Comparison of ENCODE assay signal across 21 cellular contexts in the genomic region with DNA sequence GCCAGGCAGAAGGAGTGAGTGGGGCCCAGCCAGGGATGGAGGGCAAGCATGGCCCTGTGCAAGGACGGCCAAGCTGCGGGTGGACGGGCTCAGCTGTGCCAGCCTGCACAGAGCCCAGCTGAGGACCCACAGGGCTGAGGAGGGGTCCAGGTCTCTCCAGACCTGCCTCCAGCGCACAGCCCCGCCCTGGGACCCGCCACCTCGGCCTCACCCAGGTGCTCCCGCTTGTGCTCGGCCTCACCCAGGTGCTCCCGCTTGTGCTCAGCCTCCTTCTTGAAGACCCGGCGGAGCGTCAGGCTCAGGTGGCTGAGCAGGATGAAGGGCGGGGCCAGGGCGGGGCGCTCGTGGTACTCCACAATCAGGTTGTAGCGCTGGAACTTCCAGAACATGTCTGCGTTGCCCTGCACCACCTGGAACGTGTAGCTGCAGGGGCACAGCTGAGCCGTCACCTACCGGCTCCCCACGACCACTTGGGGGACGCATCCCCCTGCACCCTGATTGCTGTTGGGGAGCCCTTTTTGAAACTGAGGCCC. TPM values are rescaled to one million over a fixed set of nuclear protein-coding genes. Genes with fewer than 3 reads are reported as not detected.
DNase-seq lines count a peak whose midpoint lies in the region; ATAC-seq and TF ChIP-seq lines count a peak whose summit lies in the region.
"Had no signal": no experiment of that assay in that cellular context is flagged by ENCODE, and none has a peak within 500 bp of the region (broad histone marks: within the 10 kb centered on the region; RNA-seq: fewer than 3 reads in every experiment).

No MANE protein-coding gene starts in this region.

- no peak overlapping the region for H3K4ac ChIP-seq in mesenchymal stem cell (ENCODE audit: low read depth in 1 of 2, low read length in 2 of 2)

- peaks cover 36 to 40% of the 10 kb centered on the region in 2 experiments for H3K27me3 ChIP-seq in mesenchymal stem cell (ENCODE audit: control insufficient read depth in 1 of 2, insufficient read depth in 1 of 2, low read length in 2 of 2)
- H3K27me3 ChIP-seq: BE2C, SJSA1 had no signal

- DNase-seq in RPMI8226: peak; percentile 53
- DNase-seq in mesenchymal stem cell: no peak
- DNase-seq in natural killer cell treated with Interleukin-12 subunit alpha and Interleukin-12 subunit beta and Interleukin-15 and Interleukin-18, amount 100 ng/mL, for 72 hours (ENCODE audit: low spot score): no peak
- DNase-seq: BE2C, DMS53, GF-D8, H7, HFFc6, Kasumi-1, NCI-H1694 treated with DMSO at 0.1 percent for 48 hours, NCI-H2081 treated with DMSO at 0.1 percent for 48 hours, NCI-H2227 treated with DMSO at 0.1 percent for 48 hours, NCI-H510A, NCI-H82, OCI-M1 had no signal

- H3K9me3 Mint-ChIP-seq in natural killer cell treated with Interleukin-12 subunit alpha and Interleukin-12 subunit beta and Interleukin-15 and Interleukin-18, amount 100 ng/mL, for 72 hours: no peaks in the 10 kb centered on the region
- H3K9me3 Mint-ChIP-seq: HFFc6 had no signal

- no peak overlapping the region for H3K14ac ChIP-seq in mesenchymal stem cell (ENCODE audit: low read length in 2 of 2)

- no peak overlapping the region for H2BK12ac ChIP-seq in mesenchymal stem cell (ENCODE audit: low read length in 2 of 2)

- TF ChIP-seq CTCF in HEK293 (tag by site-specific recombination; IDR thresholded peaks at IDR 0.05): no peak

- H3K36me3 ChIP-seq in HEK293 (ENCODE audit: control insufficient read depth in 2 of 2, insufficient read depth in 1 of 2, low read length in 2 of 2) (peaks cover 0 to 27% of the 10 kb centered on the region in 2 experiments; a peak in 1 of 3 replicates), mesenchymal stem cell (ENCODE audit: control insufficient read depth in 1 of 2, insufficient read depth in 2 of 2, low read depth in 1 of 2, low read length in 2 of 2) (peaks cover 24 to 31% of the 10 kb centered on the region in 2 experiments)

- H3K4me1 ChIP-seq in HEK293 (ENCODE audit: control insufficient read depth, insufficient read depth, low read length): no peaks in the 10 kb centered on the region
- H3K4me1 ChIP-seq in mesenchymal stem cell (ENCODE audit: control insufficient read depth, insufficient read depth, low read depth, low read length): peaks cover 19% of the 10 kb centered on the region

- H3K9me3 ChIP-seq in HEK293 (ENCODE audit: control insufficient read depth, insufficient read depth, low read depth, low read length): no peaks in the 10 kb centered on the region
- no peaks in the 10 kb centered on the region for H3K9me3 ChIP-seq in mesenchymal stem cell (ENCODE audit: control insufficient read depth, low read length)
- H3K9me3 ChIP-seq: BE2C, SJSA1 had no signal

- H2BK120ac ChIP-seq in mesenchymal stem cell (ENCODE audit: low read depth, low read length): no peak overlapping the region

- H3K27ac ChIP-seq in HEK293 (ENCODE audit: extremely low read depth, low read depth, low read length) (no peak overlapping the region), mesenchymal stem cell (ENCODE audit: low read length, poor library complexity, severe bottlenecking) (no peak overlapping the region)
- H3K27ac ChIP-seq: SJSA1 had no signal

- H4K8ac ChIP-seq in mesenchymal stem cell (ENCODE audit: low read length): no peak overlapping the region

- peak overlapping the region; percentile 8 for H2BK15ac ChIP-seq in mesenchymal stem cell (ENCODE audit: low read depth, poor library complexity, severe bottlenecking)

- H3K4me3 Mint-ChIP-seq in natural killer cell treated with Interleukin-12 subunit alpha and Interleukin-12 subunit beta and Interleukin-15 and Interleukin-18, amount 100 ng/mL, for 72 hours: no peak overlapping the region

- POLR2A ChIA-PET in HEK293 (lab: Yijun Ruan, JAX): no interaction called here

- WGBS in mesenchymal stem cell: 91% methylated on average over 24 of the region's 24 CpGs

- H3K4me1 Mint-ChIP-seq in natural killer cell treated with Interleukin-12 subunit alpha and Interleukin-12 subunit beta and Interleukin-15 and Interleukin-18, amount 100 ng/mL, for 72 hours (ENCODE audit: low read depth in 2 of 2): no peaks in the 10 kb centered on the region

- H2AFZ ChIP-seq in mesenchymal stem cell (ENCODE audit: low read depth, low read length): no peak overlapping the region

- H2BK5ac ChIP-seq in mesenchymal stem cell (ENCODE audit: low read depth, low read length, poor library complexity, severe bottlenecking): no peak overlapping the region

- H3K4me3 ChIP-seq in HEK293 (ENCODE audit: low read depth, low read length) (no peak overlapping the region), mesenchymal stem cell (ENCODE audit: insufficient read depth in 1 of 2, low read depth in 1 of 2, low read length in 2 of 2) (no peak overlapping the region)
- H3K4me3 ChIP-seq: SJSA1 had no signal

- H2AK5ac ChIP-seq in mesenchymal stem cell (ENCODE audit: low read length, severe bottlenecking): no peak overlapping the region

- no peaks in the 10 kb centered on the region for H3K36me3 Mint-ChIP-seq in natural killer cell treated with Interleukin-12 subunit alpha and Interleukin-12 subunit beta and Interleukin-15 and Interleukin-18, amount 100 ng/mL, for 72 hours

- no peak overlapping the region for H3K4me2 ChIP-seq in mesenchymal stem cell (ENCODE audit: low read length, poor library complexity, severe bottlenecking)

- CTCF ChIA-PET in HEK293 (lab: Yijun Ruan, JAX): interaction anchor here (3.1 kb wide), 1 partner anchor 12 kb away, joined by 8 read pairs; no protein-coding TSS in a partner anchor

- H3K18ac ChIP-seq in mesenchymal stem cell (ENCODE audit: low read depth in 1 of 2, low read length in 2 of 2): no peak overlapping the region

- H3K79me1 ChIP-seq in mesenchymal stem cell (replicated peaks; ENCODE audit: low read length, poor library complexity, severe bottlenecking): peaks cover 12% of the 10 kb centered on the region

- no peak overlapping the region for H3K23ac ChIP-seq in mesenchymal stem cell (ENCODE audit: low read length in 2 of 2)

- H4K91ac ChIP-seq in mesenchymal stem cell (ENCODE audit: low read length): no peak overlapping the region

- ATAC-seq in natural killer cell treated with Interleukin-12 subunit alpha and Interleukin-12 subunit beta and Interleukin-15 and Interleukin-18, amount 100 ng/mL, for 72 hours: no peak
- ATAC-seq in GM21423 (IDR thresholded peaks at IDR 0.05; ENCODE audit: unreplicated experiment): no peak
- ATAC-seq: Right ventricle myocardium inferior had no signal

- no peak overlapping the region for H3K9ac ChIP-seq in mesenchymal stem cell (ENCODE audit: low read length)

- no peaks in the 10 kb centered on the region for H3K27me3 Mint-ChIP-seq in natural killer cell treated with Interleukin-12 subunit alpha and Interleukin-12 subunit beta and Interleukin-15 and Interleukin-18, amount 100 ng/mL, for 72 hours

- H3K27ac Mint-ChIP-seq in natural killer cell treated with Interleukin-12 subunit alpha and Interleukin-12 subunit beta and Interleukin-15 and Interleukin-18, amount 100 ng/mL, for 72 hours: no peak overlapping the region
- H3K27ac Mint-ChIP-seq: HFFc6 had no signal

TF ChIP-seq in HEK293, 187 proteins besides CTCF, POLR2A, EP300 and RAD21 (continues in another document):
- TF ChIP-seq ZBTB10 (tag by site-specific recombination; IDR thresholded peaks at IDR 0.05): no peak

RNA-seq across cellular contexts. Expression of gene TSSC4, which starts 6.4 kb away (rescaled TPM):
- 69.3 TPM for polyA plus RNA-seq in mesenchymal stem cell (2013, experiment 1 of 2)
- polyA plus RNA-seq in mesenchymal stem cell (2013, experiment 2 of 2): 73.7 TPM
- total RNA-seq in natural killer cell treated with Interleukin-12 subunit alpha and Interleukin-12 subunit beta and Interleukin-15 and Interleukin-18, amount 100 ng/mL, for 72 hours: 10 to 100 TPM; 66.0 to 98.2 TPM

RNA-seq across cellular contexts. Expression of gene CD81, which starts 29.8 kb away (rescaled TPM):
- 422 TPM for polyA plus RNA-seq in mesenchymal stem cell (2013, experiment 1 of 2)
- polyA plus RNA-seq in mesenchymal stem cell (2013, experiment 2 of 2): 433 TPM
- 100 to 1,000 TPM; 306 to 322 TPM for total RNA-seq in natural killer cell treated with Interleukin-12 subunit alpha and Interleukin-12 subunit beta and Interleukin-15 and Interleukin-18, amount 100 ng/mL, for 72 hours

RNA-seq across cellular contexts. Expression of gene TRPM5, which starts 37.4 kb away (rescaled TPM):
- not detected for polyA plus RNA-seq in mesenchymal stem cell (2013, experiment 1 of 2)
- not detected for polyA plus RNA-seq in mesenchymal stem cell (2013, experiment 2 of 2)
- not detected for total RNA-seq in natural killer cell treated with Interleukin-12 subunit alpha and Interleukin-12 subunit beta and Interleukin-15 and Interleukin-18, amount 100 ng/mL, for 72 hours
- total RNA-seq: A673, H7, HFFc6, MCF 10A, Right ventricle myocardium inferior, SJSA1 had no signal

RNA-seq across cellular contexts. Expression of gene KCNQ1, which starts 37.9 kb away (rescaled TPM):
- 0.03 TPM for polyA plus RNA-seq in mesenchymal stem cell (2013, experiment 1 of 2)
- 0.03 TPM for polyA plus RNA-seq in mesenchymal stem cell (2013, experiment 2 of 2)
- 1 to 10 TPM in 1 of 2 donors, under 1 TPM in 1; 0.19 to 1.4 TPM for total RNA-seq in natural killer cell treated with Interleukin-12 subunit alpha and Interleukin-12 subunit beta and Interleukin-15 and Interleukin-18, amount 100 ng/mL, for 72 hours
- total RNA-seq: A673, HFFc6, MCF 10A, SJSA1 had no signal
